ENCODE assay signal across 13 cellular contexts in genomic region chr11:121886005-121886739, GRCh38.
A peak's percentile ranks its signal among the peaks of the same experiment; 100 is the strongest.
DNase-seq lines count a peak whose midpoint lies in the region; ATAC-seq and TF ChIP-seq lines count a peak whose summit lies in the region.
"Had no signal": no experiment of that assay in that cellular context is flagged by ENCODE, and none has a peak within 500 bp of the region (broad histone marks: within the 10 kb centered on the region; RNA-seq: fewer than 3 reads in every experiment).

No MANE protein-coding gene starts in this region.

- H3K9me3 Mint-ChIP-seq in chondrocyte (ENCODE audit: low read depth), result peaks cover 2% of the 10 kb centered on the region

- TF ChIP-seq CTCF in chondrocyte (IDR thresholded peaks at IDR 0.05), result no peak

- H3K4me3 Mint-ChIP-seq in chondrocyte (ENCODE audit: unreplicated experiment), result no peak overlapping the region

- DNase-seq in AG08395 (ENCODE audit: low spot score) (peak; percentile 17), chondrocyte (ENCODE audit: low spot score) (no peak), myocyte (ENCODE audit: low read depth) (peak; percentile 48), T1000 (lab: John Stamatoyannopoulos, UW) (no peak)
- DNase-seq in activated naive CD4-positive, alpha-beta T cell (lab: John Stamatoyannopoulos, UW), result no peak
- DNase-seq: activated CD4-positive, CD25-positive, alpha-beta regulatory T cell treated with anti-CD3 and anti-CD28 coated beads, Interleukin-2, amount 50 U/mL, for 72 hours; cortex of kidney; DND-41; NCI-H2081 treated with DMSO at 0.1 percent for 48 hours; stimulated activated CD4-positive, alpha-beta T cell treated with anti-CD3 and anti-CD28 coated beads, Interleukin-12 subunit alpha, Interleukin-12 subunit beta, amount 100 ng/mL, for 4 hours had no signal

- H3K36me3 Mint-ChIP-seq in chondrocyte (ENCODE audit: low read depth), result no peaks in the 10 kb centered on the region

- peak overlapping the region; percentile 36 for H3K27ac Mint-ChIP-seq in chondrocyte (ENCODE audit: unreplicated experiment)

- TF ChIP-seq RAD21 in Ishikawa (IDR thresholded peaks at IDR 0.05; ENCODE audit: low read depth), result no peak

- TF ChIP-seq EP300 in Ishikawa (IDR thresholded peaks at IDR 0.05; ENCODE audit: borderline replicate concordance), result no peak

- H3K4me1 Mint-ChIP-seq in chondrocyte (ENCODE audit: low read depth), result peaks cover 28% of the 10 kb centered on the region

- no peak for ATAC-seq in GM21381 (IDR thresholded peaks at IDR 0.05; ENCODE audit: unreplicated experiment)
- no peak for ATAC-seq in GM19395 (IDR thresholded peaks at IDR 0.05; ENCODE audit: unreplicated experiment)

- no peaks in the 10 kb centered on the region for H3K27me3 Mint-ChIP-seq in chondrocyte (ENCODE audit: low read depth)

TF ChIP-seq in Ishikawa, 13 proteins besides CTCF, POLR2A, EP300 and RAD21:
- no peak for TF ChIP-seq USF1 (IDR thresholded peaks at IDR 0.05)
- TF ChIP-seq YY1 (IDR thresholded peaks at IDR 0.05; ENCODE audit: low read depth), result no peak
- TF ChIP-seq NFIC (IDR thresholded peaks at IDR 0.05), result 0 out of 2 replicates have a peak, but pooled peaks have one; percentile 7
- no peak for TF ChIP-seq TEAD4 (IDR thresholded peaks at IDR 0.05)
- TF ChIP-seq FOXM1 (IDR thresholded peaks at IDR 0.05; ENCODE audit: borderline replicate concordance, low read depth), result no peak
- TF ChIP-seq CEBPB (IDR thresholded peaks at IDR 0.05), result no peak
TF ChIP-seq in Ishikawa: peak in this region for 1.

Comparison
In these comparisons a context has a peak if more than half of its experiments do, and no peak if none do; other contexts are left out.
1. DNase-seq: peak in AG08395 (single experiment) and myocyte (single experiment); none in chondrocyte (single experiment), activated naive CD4-positive, alpha-beta T cell (0 of 4) and T1000 (single experiment).